Comparison of ENCODE assay signal across 9 cellular contexts in the genomic region with DNA sequence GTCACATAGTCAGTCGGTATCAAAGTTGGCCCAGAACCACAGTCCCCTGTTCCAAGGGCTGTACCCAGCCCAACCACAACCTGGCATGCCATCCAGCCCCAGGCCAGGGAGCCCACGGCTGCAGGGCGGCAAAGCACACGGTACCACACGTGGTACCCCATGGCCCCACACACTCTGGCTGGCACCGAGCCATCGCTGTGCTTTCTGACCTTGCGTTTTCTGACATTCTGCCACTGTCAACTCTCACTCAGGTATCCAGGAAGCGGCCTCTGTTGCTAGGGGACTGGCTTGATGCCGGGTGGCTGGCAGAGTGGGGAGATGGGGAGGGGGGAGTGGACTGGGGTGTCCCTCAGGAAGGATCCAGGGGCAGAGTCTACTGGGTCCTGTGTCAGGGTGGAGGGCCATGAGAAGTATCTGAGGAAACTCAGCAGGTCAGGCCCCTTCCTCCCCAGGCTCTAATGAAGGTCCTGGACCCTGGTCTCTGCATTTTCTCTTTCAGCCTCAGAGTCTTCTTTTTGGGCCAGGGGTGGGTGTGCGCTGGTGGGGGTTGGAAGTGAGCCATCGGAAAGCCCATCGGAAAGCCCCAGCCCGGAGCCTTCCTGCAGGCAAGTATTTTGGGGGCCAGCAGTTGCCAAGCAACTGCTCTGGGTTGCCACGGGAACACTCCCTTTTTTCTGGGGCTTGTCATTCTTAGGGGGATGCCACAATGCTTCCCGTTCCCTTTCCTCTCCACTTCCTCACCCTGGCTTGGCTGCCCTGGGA. TPM values are rescaled to one million over a fixed set of nuclear protein-coding genes. Genes with fewer than 3 reads are reported as not detected.
DNase-seq lines count a peak whose midpoint lies in the region; ATAC-seq and TF ChIP-seq lines count a peak whose summit lies in the region.
"Had no signal": no experiment of that assay in that cellular context is flagged by ENCODE, and none has a peak within 500 bp of the region (broad histone marks: within the 10 kb centered on the region; RNA-seq: fewer than 3 reads in every experiment).

No MANE protein-coding gene starts in this region.

- H3K4me3 Mint-ChIP-seq in naive thymus-derived CD4-positive, alpha-beta T cell, result peak overlapping the region in 8 of 10 donors; percentile 5 to 65 (median 49)

- H3K9me3 Mint-ChIP-seq in naive thymus-derived CD4-positive, alpha-beta T cell, result no peaks in the 10 kb centered on the region

- peaks cover 79 to 100% (median 99%) of the 10 kb centered on the region in 11 experiments for H4K20me1 ChIP-seq in BLaER1 treated with 17β-estradiol and CSF1 and Interleukin-3, amounts not matched to agents 10 nM and 100 nM

- peak overlapping the region; percentile 80 to 99 (median 97) for H3K4me2 ChIP-seq in BLaER1 treated with 17β-estradiol and CSF1 and Interleukin-3, amounts not matched to agents 10 nM and 100 nM

- WGBS in testis, 2 donors, result 70 to 79% methylated on average over 15 to 16 of the region's 16 CpGs

- intact Hi-C loops in naive thymus-derived CD4-positive, alpha-beta T cell (cut with micrococcal nuclease), result loop anchor here in 1 of 2 donors (10.0 kb wide), 4 partner anchors 197 to 1023 kb away; partner anchors contain the start of genes RNU6ATAC, SETX and TSC1
- intact Hi-C loops in testis (cut with DNase I; ENCODE audit: low total_unique reads), result loop anchor here (10.0 kb wide), 1 partner anchor 107 kb away; the partner anchor contains the start of gene GTF3C5

- CTCF ChIA-PET in naive thymus-derived CD4-positive, alpha-beta T cell (lab: Charles Lee), result interaction anchor here (1.0 to 3.4 kb wide), 2 partner anchors 8 to 11 kb away, joined by 3 to 48 read pairs; no protein-coding TSS in a partner anchor

- H3K36me3 Mint-ChIP-seq in naive thymus-derived CD4-positive, alpha-beta T cell, result peaks cover 0 to under 1% (median 0%) of the 10 kb centered on the region in 5 donors

- H3K4me3 ChIP-seq in BLaER1 treated with 17β-estradiol and CSF1 and Interleukin-3, amounts not matched to agents 10 nM and 100 nM, result no peak overlapping the region
- peak overlapping the region; percentile 5 for H3K4me3 ChIP-seq in naive thymus-derived CD4-positive, alpha-beta T cell (ENCODE audit: low read length)
- H3K4me3 ChIP-seq in testis, result no peak overlapping the region

- DNase-seq in T follicular helper cell (ENCODE audit: low read depth), result peak; percentile 80
- DNase-seq in activated naive CD4-positive, alpha-beta T cell treated with anti-CD3 and anti-CD28 coated beads, Interleukin-2, amount 50 U/mL, for 16 hours, result peak; percentile 49
- peak in 8 of 9 donors; percentile 37 to 71 (median 61) for DNase-seq in naive thymus-derived CD4-positive, alpha-beta T cell
- no peak for DNase-seq in ureter (ENCODE audit: low spot score)
- DNase-seq in testis, result no peak
- no peak for DNase-seq in UCSD-AML1 (lab: John Stamatoyannopoulos, UW; ENCODE audit: unreplicated experiment)

- H3K27ac Mint-ChIP-seq in naive thymus-derived CD4-positive, alpha-beta T cell, result peak overlapping the region; percentile 82 to 96 (median 88)

- H3K27me3 ChIP-seq in BLaER1 treated with 17β-estradiol and CSF1 and Interleukin-3, amounts not matched to agents 10 nM and 100 nM, result no peaks in the 10 kb centered on the region
- H3K27me3 ChIP-seq in naive thymus-derived CD4-positive, alpha-beta T cell (ENCODE audit: control insufficient read depth in 2 of 2, insufficient read depth in 2 of 2, low read length in 2 of 2), result no peaks in the 10 kb centered on the region
- H3K27me3 ChIP-seq in testis, result no peaks in the 10 kb centered on the region

- peak overlapping the region; percentile 14 to 100 (median 46); a peak in 19 of 22 replicates for H3K9ac ChIP-seq in BLaER1 treated with 17β-estradiol and CSF1 and Interleukin-3, amounts not matched to agents 10 nM and 100 nM

- H3K27ac ChIP-seq in BLaER1 treated with 17β-estradiol and CSF1 and Interleukin-3, amounts not matched to agents 10 nM and 100 nM, result peak overlapping the region in 9 of 11 experiments; percentile 4 to 54 (median 35); a peak in 13 of 22 replicates
- H3K27ac ChIP-seq in naive thymus-derived CD4-positive, alpha-beta T cell (ENCODE audit: low read depth, low read length), result peak overlapping the region; percentile 73
- no peak overlapping the region for H3K27ac ChIP-seq in testis
- H3K27ac ChIP-seq: C4-2B had no signal

- H3K4me1 Mint-ChIP-seq in naive thymus-derived CD4-positive, alpha-beta T cell, result peaks cover 21 to 74% (median 57%) of the 10 kb centered on the region in 7 donors

- H3K36me3 ChIP-seq in BLaER1 treated with 17β-estradiol and CSF1 and Interleukin-3, amounts not matched to agents 10 nM and 100 nM, result peaks cover 0 to 51% (median 23%) of the 10 kb centered on the region in 11 experiments; a peak in 15 of 22 replicates
- no peaks in the 10 kb centered on the region for H3K36me3 ChIP-seq in naive thymus-derived CD4-positive, alpha-beta T cell (ENCODE audit: control insufficient read depth in 2 of 3, insufficient read depth in 3 of 3, low read length in 3 of 3)
- H3K36me3 ChIP-seq in testis (ENCODE audit: low read depth, missing control alignments), result no peaks in the 10 kb centered on the region

- H3K27me3 Mint-ChIP-seq in naive thymus-derived CD4-positive, alpha-beta T cell, result no peaks in the 10 kb centered on the region

- no peaks in the 10 kb centered on the region for H3K9me3 ChIP-seq in BLaER1 treated with 17β-estradiol and CSF1 and Interleukin-3, amounts not matched to agents 10 nM and 100 nM (replicated peaks in 1 of 11)
- H3K9me3 ChIP-seq in naive thymus-derived CD4-positive, alpha-beta T cell (ENCODE audit: control insufficient read depth in 2 of 3, low read length in 3 of 3), result no peaks in the 10 kb centered on the region
- no peaks in the 10 kb centered on the region for H3K9me3 ChIP-seq in testis

- peaks cover 78 to 97% (median 90%) of the 10 kb centered on the region in 10 experiments for H3K4me1 ChIP-seq in BLaER1 treated with 17β-estradiol and CSF1 and Interleukin-3, amounts not matched to agents 10 nM and 100 nM
- peaks cover 40 to 58% of the 10 kb centered on the region in 2 donors for H3K4me1 ChIP-seq in naive thymus-derived CD4-positive, alpha-beta T cell (ENCODE audit: control insufficient read depth in 2 of 2, insufficient read depth in 2 of 2, low read length in 2 of 2)
- H3K4me1 ChIP-seq in testis, result peaks cover 24% of the 10 kb centered on the region

- no peak for TF ChIP-seq POLR2A in testis (IDR thresholded peaks at IDR 0.05)

- ATAC-seq in naive thymus-derived CD4-positive, alpha-beta T cell, result peak; percentile 45
- no peak for ATAC-seq in HG02840 (IDR thresholded peaks at IDR 0.05; ENCODE audit: low FRiP score, unreplicated experiment)

- TF ChIP-seq CTCF in testis (IDR thresholded peaks at IDR 0.05), result no peak

- POLR2A ChIA-PET in naive thymus-derived CD4-positive, alpha-beta T cell (lab: Charles Lee), result interaction anchor here (3.1 kb wide), 1 partner anchor 9 kb away, joined by 65 read pairs; no protein-coding TSS in a partner anchor

RNA-seq across cellular contexts. Expression of gene RALGDS, which starts 21.0 kb away (rescaled TPM):
- 100 to 1,000 TPM in 2 of 5 experiments, 10 to 100 TPM in 3; 73.9 to 123 (median 79.7) TPM for total RNA-seq in naive thymus-derived CD4-positive, alpha-beta T cell
- polyA plus RNA-seq in naive thymus-derived CD4-positive, alpha-beta T cell, result 10 to 100 TPM; 17.8 to 35.7 TPM
- total RNA-seq in ureter, result 57.9 TPM
- total RNA-seq in testis, result 10 to 100 TPM; 32.5 to 42.4 TPM
- 23.0 TPM for polyA plus RNA-seq in testis (ENCODE audit: insufficient read depth, low read depth, low replicate concordance)

RNA-seq across cellular contexts. Expression of gene GBGT1, which starts 21.7 kb away (rescaled TPM):
- total RNA-seq in naive thymus-derived CD4-positive, alpha-beta T cell, result 10 to 100 TPM in 2 of 5 experiments, 1 to 10 TPM in 3; 3.4 to 14.8 (median 5.5) TPM
- under 1 TPM in 1 of 2 donors, not detected in 1; 0.14 TPM for polyA plus RNA-seq in naive thymus-derived CD4-positive, alpha-beta T cell
- 17.2 TPM for total RNA-seq in ureter
- 10 to 100 TPM in 1 of 2 donors, 1 to 10 TPM in 1; 5.6 to 11.2 TPM for total RNA-seq in testis
- polyA plus RNA-seq in testis (ENCODE audit: insufficient read depth, low read depth, low replicate concordance), result 4.0 TPM

Comparison
In these comparisons a context has a peak if more than half of its experiments do, and no peak if none do; other contexts are left out.
1. H3K27ac ChIP-seq: peak in BLaER1 treated with 17β-estradiol and CSF1 and Interleukin-3, amounts not matched to agents 10 nM and 100 nM (9 of 11) and naive thymus-derived CD4-positive, alpha-beta T cell (single experiment); none in testis (0 of 2).
2. DNase-seq: peak in T follicular helper cell (single experiment), activated naive CD4-positive, alpha-beta T cell treated with anti-CD3 and anti-CD28 coated beads, Interleukin-2, amount 50 U/mL, for 16 hours (single experiment) and naive thymus-derived CD4-positive, alpha-beta T cell (8 of 9); none in ureter (single experiment), testis (single experiment) and UCSD-AML1 (single experiment).